Comparison of ENCODE assay signal across 8 cellular contexts in genomic region chr3:196081834-196082470, GRCh38. TPM values are rescaled to one million over a fixed set of nuclear protein-coding genes. Genes with fewer than 3 reads are reported as not detected.
DNase-seq lines count a peak whose midpoint lies in the region; ATAC-seq and TF ChIP-seq lines count a peak whose summit lies in the region.

Gene TFRC (minus strand): TSS chr3:196082090. CDS start chr3:196077099, 4,991 bp downstream.

- peak; percentile 84 for ATAC-seq in GM21717 (IDR thresholded peaks at IDR 0.05; ENCODE audit: unreplicated experiment)

- H3K79me2 ChIP-seq in PC-9 (ENCODE audit: low read depth) = peaks cover 49% of the 10 kb centered on the region

- H2AFZ ChIP-seq in PC-9 = peak within 1 kb of the TSS; percentile 82

- H3K9ac ChIP-seq in mucosa of rectum (ENCODE audit: low read depth in 1 of 2, low read length in 2 of 2) = peak within 1 kb of the TSS; percentile 96 to 97

- H3K4me3 ChIP-seq in PC-9 (peak within 1 kb of the TSS; percentile 77), epithelial cell of proximal tubule (ENCODE audit: low read depth, low read length) (peak within 1 kb of the TSS; percentile 98), mucosa of rectum (ENCODE audit: low read length in 2 of 2) (peak within 1 kb of the TSS; percentile 95 to 99)

- CTCF ChIA-PET in PC-9 (lab: Charles Lee) = interaction anchor here (1.1 kb wide), 1 partner anchor 56 kb away, joined by 3 read pairs; no protein-coding TSS in a partner anchor

- H3K27ac ChIP-seq in PC-9 (peak within 1 kb of the TSS; percentile 76), mucosa of rectum (ENCODE audit: low read depth in 2 of 2, low read length in 2 of 2) (peak within 1 kb of the TSS; percentile 96 to 98)

- TF ChIP-seq CTCF in PC-9 (conservative IDR thresholded peaks at IDR 0.05) (no peak), epithelial cell of proximal tubule (conservative IDR thresholded peaks at IDR 0.05; ENCODE audit: low read depth, low read length) (no peak)

- H3K27me3 ChIP-seq in PC-9 (ENCODE audit: insufficient read depth, low read depth) = no peaks in the 10 kb centered on the region
- H3K27me3 ChIP-seq in mucosa of rectum (ENCODE audit: control insufficient read depth in 2 of 2, insufficient read depth in 2 of 2, low read length in 2 of 2) = no peaks in the 10 kb centered on the region

- in situ Hi-C loops in KBM-7 (cut with MboI; ENCODE audit: low pct_unique_long_range_greater_than_20kb, low sequenced_read_pairs) = no loop called here

- H3K9me3 ChIP-seq in PC-9 (ENCODE audit: insufficient read depth, low read depth) = no peaks in the 10 kb centered on the region
- H3K9me3 ChIP-seq in mucosa of rectum (ENCODE audit: control insufficient read depth in 2 of 2, low read length in 2 of 2) = no peaks in the 10 kb centered on the region

- peak within 1 kb of the TSS; percentile 94 for H3K4me2 ChIP-seq in PC-9

- intact Hi-C loops in PC-9 (cut with micrococcal nuclease; ENCODE audit: unreplicated experiment) = loop anchor here (1.0 kb wide), 3 partner anchors 26 to 61 kb away; no protein-coding TSS in a partner anchor

- BruUV-seq in PC-9 (replicated peaks; lab: Mats Ljungman, UMichigan) = no TSS peak

- H3K36me3 ChIP-seq in PC-9 (ENCODE audit: low read depth) = peaks cover under 1% of the 10 kb centered on the region
- H3K36me3 ChIP-seq in mucosa of rectum (ENCODE audit: control insufficient read depth in 2 of 2, insufficient read depth in 2 of 2, low read length in 2 of 2) = peaks cover under 1 to 2% of the 10 kb centered on the region in 2 donors

- no peaks in the 10 kb centered on the region for H3K9me2 ChIP-seq in PC-9 (ENCODE audit: insufficient read depth)

- POLR2A ChIA-PET in PC-9 (lab: Charles Lee; ENCODE audit: unreplicated experiment) = no interaction called here

- DNase-seq in DMS153 treated with DMSO at 0.1 percent for 48 hours (lab: John Stamatoyannopoulos, UW; ENCODE audit: unreplicated experiment) (peak; percentile 82), KBM-7 (peak; percentile 97), PC-9 (peak; percentile 94 to 98), epithelial cell of proximal tubule (ENCODE audit: low read depth) (no peak)
- DNase-seq in activated T-cell treated with anti-CD3 and anti-CD28 coated beads, Interleukin-2, amount 50 U/mL, for 1 hour = peak; percentile 94
- peak; percentile 87 to 95 for DNase-seq in stimulated activated CD8-positive, alpha-beta memory T cell treated with anti-CD3 and anti-CD28 coated beads, Interleukin-4, amount 100 ng/mL, for 4 hours (ENCODE audit: low read depth in 2 of 2, low spot score in 1 of 2)

- H3F3A ChIP-seq in PC-9 (ENCODE audit: insufficient read depth, low read depth) = peaks cover 39% of the 10 kb centered on the region

- H3K4me1 ChIP-seq in PC-9 (replicated peaks; ENCODE audit: insufficient read depth) (peaks cover 28% of the 10 kb centered on the region), mucosa of rectum (ENCODE audit: control insufficient read depth in 2 of 2, insufficient read depth in 2 of 2, low read length in 2 of 2) (peaks cover 17 to 19% of the 10 kb centered on the region in 2 donors)

- peaks cover 43% of the 10 kb centered on the region for H4K20me1 ChIP-seq in PC-9 (ENCODE audit: insufficient read depth)

RNA-seq across cellular contexts. Expression of gene TFRC, which starts in this region (rescaled TPM):
- total RNA-seq in PC-9 (2021) (134 and 195 TPM in 2 replicates), epithelial cell of proximal tubule (102 and 130 TPM in 2 replicates)
